In the genomic region with DNA sequence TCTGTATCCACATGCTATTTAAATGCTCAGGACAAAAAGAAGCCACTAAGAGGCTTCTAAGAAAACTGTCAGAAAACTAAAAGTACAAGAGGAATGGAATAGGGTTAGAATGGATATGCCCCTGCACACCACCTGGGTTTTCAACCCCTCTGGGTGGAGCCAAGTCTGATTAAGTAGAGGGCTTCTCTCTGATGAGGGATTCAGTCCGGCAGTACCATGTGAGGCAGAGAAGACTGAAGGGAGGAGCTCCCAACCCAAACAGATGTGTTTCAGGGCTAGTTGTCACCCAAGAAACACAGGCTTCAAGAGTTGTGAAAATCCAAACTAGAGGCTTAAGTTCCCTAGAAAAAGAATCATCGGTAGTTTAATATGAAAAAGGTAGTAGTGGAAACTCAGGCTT, we compare ENCODE assay signal across 26 cellular contexts. TPM values are rescaled to one million over a fixed set of nuclear protein-coding genes. Genes with fewer than 3 reads are reported as not detected.
DNase-seq lines count a peak whose midpoint lies in the region; ATAC-seq and TF ChIP-seq lines count a peak whose summit lies in the region.
"Had no signal": no experiment of that assay in that cellular context is flagged by ENCODE, and none has a peak within 500 bp of the region (broad histone marks: within the 10 kb centered on the region; RNA-seq: fewer than 3 reads in every experiment).

No MANE protein-coding gene starts in this region.

- no peaks in the 10 kb centered on the region for H3K9me2 ChIP-seq in GM23338 (ENCODE audit: insufficient read depth)

- no peak overlapping the region; the same call in 2 of the 3 replicates for H3K4me3 Mint-ChIP-seq in GM23338
- peak overlapping the region; percentile 15 to 64 (median 46) for H3K4me3 Mint-ChIP-seq in nephron
- H3K4me3 Mint-ChIP-seq: activated CD4-positive, alpha-beta T cell treated with anti-CD3 and anti-CD28 coated beads, Interleukin-2, amount 10 ng/mL, durations not matched to agents 7 days and 5 days; activated naive CD4-positive, alpha-beta T cell treated with anti-CD3 and anti-CD28 coated beads, Interleukin-2, amount 50 U/mL, for 24 hours had no signal

- peak overlapping the region; percentile 79 for H3K27ac ChIP-seq in ACC112 (ENCODE audit: low read depth, low read length)
- H3K27ac ChIP-seq in GM23338 (ENCODE audit: low read depth), result no peak overlapping the region
- H3K27ac ChIP-seq in brain microvascular endothelial cell, result peak overlapping the region; percentile 41
- H3K27ac ChIP-seq: C4-2B, KMS-11, pancreas, vagina had no signal

- H3K27me3 Mint-ChIP-seq in GM23338 (ENCODE audit: insufficient read depth, low read depth, poor library complexity), result peaks cover 6% of the 10 kb centered on the region
- no peaks in the 10 kb centered on the region for H3K27me3 Mint-ChIP-seq in nephron (ENCODE audit: low read depth)
- H3K27me3 Mint-ChIP-seq: activated CD4-positive, alpha-beta T cell treated with anti-CD3 and anti-CD28 coated beads, Interleukin-2, amount 10 ng/mL, durations not matched to agents 7 days and 5 days had no signal

- H3K36me3 ChIP-seq in ACC112 (ENCODE audit: insufficient read depth, low read length) (no peaks in the 10 kb centered on the region), GM23338 (ENCODE audit: insufficient read depth) (no peaks in the 10 kb centered on the region), brain microvascular endothelial cell (replicated peaks) (peaks cover 5% of the 10 kb centered on the region)
- H3K36me3 ChIP-seq: gastroesophageal sphincter, pancreas, sigmoid colon, vagina had no signal

- H3K27ac Mint-ChIP-seq in GM23338 (peak overlapping the region; percentile 83), nephron (peak overlapping the region; percentile 98 to 99 (median 98))
- H3K27ac Mint-ChIP-seq: activated CD4-positive, alpha-beta T cell treated with anti-CD3 and anti-CD28 coated beads, Interleukin-2, amount 10 ng/mL, durations not matched to agents 7 days and 5 days; activated naive CD4-positive, alpha-beta T cell treated with anti-CD3 and anti-CD28 coated beads, Interleukin-2, amount 50 U/mL, for 24 hours had no signal

- H3K79me2 ChIP-seq in ACC112 (ENCODE audit: control insufficient read depth, insufficient read depth, low read length, unreplicated experiment) (peaks cover 76% of the 10 kb centered on the region), GM23338 (replicated peaks; ENCODE audit: insufficient read depth) (peaks cover 100% of the 10 kb centered on the region)

- DNase-seq in GM23338 (ENCODE audit: low spot score) (no peak), brain microvascular endothelial cell (no peak), T-helper 2 cell (no peak), cerebellar cortex (ENCODE audit: low spot score) (no peak)
- DNase-seq in activated T-cell treated with anti-CD3 and anti-CD28 coated beads, Interleukin-2, amount 50 U/mL, for 48 hours, result no peak
- DNase-seq: ACHN; activated CD4-positive, alpha-beta T cell treated with anti-CD3 and anti-CD28 coated beads, Interleukin-2, amount 10 ng/mL, durations not matched to agents 7 days and 5 days; effector memory CD4-positive, alpha-beta T cell; mammary epithelial cell; MV-4-11; NCI-H1694 treated with DMSO at 0.1 percent for 48 hours; NCI-H748 treated with DMSO at 0.1 percent for 48 hours; pancreas; PC-3; SIG-M5; sigmoid colon; substantia nigra had no signal

- no peaks in the 10 kb centered on the region for H3K27me3 ChIP-seq in ACC112 (ENCODE audit: insufficient read depth, low read length)
- H3K27me3 ChIP-seq in GM23338 (ENCODE audit: insufficient read depth), result no peaks in the 10 kb centered on the region
- H3K27me3 ChIP-seq in brain microvascular endothelial cell (replicated peaks), result no peaks in the 10 kb centered on the region
- H3K27me3 ChIP-seq: gastroesophageal sphincter, pancreas, sigmoid colon, vagina had no signal

- in situ Hi-C loops in brain microvascular endothelial cell (cut with HindIII; ENCODE audit: low pct_ligation_motif_present, low sequenced_read_pairs), result loop anchor here (25.0 kb wide), 1 partner anchor 218 kb away; no protein-coding TSS in a partner anchor

- H3K36me3 Mint-ChIP-seq in GM23338 (ENCODE audit: low read depth) (peaks cover 9% of the 10 kb centered on the region; the same call in 2 of the 3 replicates), nephron (ENCODE audit: low read depth) (peaks cover 57% of the 10 kb centered on the region)
- H3K36me3 Mint-ChIP-seq: activated naive CD4-positive, alpha-beta T cell treated with anti-CD3 and anti-CD28 coated beads, Interleukin-2, amount 50 U/mL, for 24 hours had no signal

- H3F3A ChIP-seq in GM23338 (replicated peaks; ENCODE audit: low read depth), result no peaks in the 10 kb centered on the region

- H2AFZ ChIP-seq in ACC112 (ENCODE audit: low read length, unreplicated experiment) (no peak overlapping the region), GM23338 (no peak overlapping the region)

- peaks cover 86% of the 10 kb centered on the region for H3K4me1 Mint-ChIP-seq in GM23338
- peaks cover 94% of the 10 kb centered on the region for H3K4me1 Mint-ChIP-seq in nephron
- H3K4me1 Mint-ChIP-seq: activated naive CD4-positive, alpha-beta T cell treated with anti-CD3 and anti-CD28 coated beads, Interleukin-2, amount 50 U/mL, for 24 hours had no signal

- TF ChIP-seq CTCF in GM23338 (conservative IDR thresholded peaks at IDR 0.05; ENCODE audit: low read depth in 2 of 2) (no peak), brain microvascular endothelial cell (IDR thresholded peaks at IDR 0.05; ENCODE audit: low read depth, low read length, missing control alignments) (no peak), nephron (IDR thresholded peaks at IDR 0.05; ENCODE audit: unreplicated experiment in 3 of 3) (no peak)

- peak overlapping the region; percentile 21; the same call in 1 of the 2 replicates for H3K4me2 ChIP-seq in GM23338
- H3K4me2 ChIP-seq: KMS-11 had no signal

- no peaks in the 10 kb centered on the region for H3K9me3 Mint-ChIP-seq in GM23338
- no peaks in the 10 kb centered on the region for H3K9me3 Mint-ChIP-seq in nephron
- H3K9me3 Mint-ChIP-seq: activated CD4-positive, alpha-beta T cell treated with anti-CD3 and anti-CD28 coated beads, Interleukin-2, amount 10 ng/mL, durations not matched to agents 7 days and 5 days; activated naive CD4-positive, alpha-beta T cell treated with anti-CD3 and anti-CD28 coated beads, Interleukin-2, amount 50 U/mL, for 24 hours had no signal

- ATAC-seq in GM23338 (peak; percentile 52), GM18868 (IDR thresholded peaks at IDR 0.05; ENCODE audit: unreplicated experiment) (no peak)
- ATAC-seq: esophagus mucosa, gastroesophageal sphincter, pancreas, PC-3 had no signal

- H4K20me1 ChIP-seq in GM23338 (replicated peaks; ENCODE audit: insufficient read depth), result peaks cover 8% of the 10 kb centered on the region; the same call in 1 of the 2 replicates

- H3K4me3 ChIP-seq in ACC112 (ENCODE audit: low read depth, low read length) (peak overlapping the region; percentile 47; the same call in 1 of the 2 replicates), GM23338 (no peak overlapping the region), brain microvascular endothelial cell (ENCODE audit: low read depth, low read length) (no peak overlapping the region)
- H3K4me3 ChIP-seq: gastroesophageal sphincter, pancreas, sigmoid colon, vagina had no signal

- peaks cover 93% of the 10 kb centered on the region for H3K4me1 ChIP-seq in ACC112 (ENCODE audit: control insufficient read depth, insufficient read depth, low read length, unreplicated experiment)
- H3K4me1 ChIP-seq in GM23338 (ENCODE audit: insufficient read depth), result peaks cover 71% of the 10 kb centered on the region

TF ChIP-seq in GM23338, 12 proteins besides CTCF, POLR2A, EP300 and RAD21:
- no peak for TF ChIP-seq ETS1 (IDR thresholded peaks at IDR 0.05)

RNA-seq across cellular contexts. Expression of gene NREP, which starts 12.5 kb away (rescaled TPM):
- total RNA-seq in GM23338 (2014; rRNA removed; shearing (Covaris generic)), result 300 and 336 TPM in 2 replicates
- 260 and 264 TPM in 2 replicates for polyA plus RNA-seq in GM23338 (2016; fragmentation: Nextera tagmentation; extraction: Ambion mirVana)
